In the genomic region with DNA sequence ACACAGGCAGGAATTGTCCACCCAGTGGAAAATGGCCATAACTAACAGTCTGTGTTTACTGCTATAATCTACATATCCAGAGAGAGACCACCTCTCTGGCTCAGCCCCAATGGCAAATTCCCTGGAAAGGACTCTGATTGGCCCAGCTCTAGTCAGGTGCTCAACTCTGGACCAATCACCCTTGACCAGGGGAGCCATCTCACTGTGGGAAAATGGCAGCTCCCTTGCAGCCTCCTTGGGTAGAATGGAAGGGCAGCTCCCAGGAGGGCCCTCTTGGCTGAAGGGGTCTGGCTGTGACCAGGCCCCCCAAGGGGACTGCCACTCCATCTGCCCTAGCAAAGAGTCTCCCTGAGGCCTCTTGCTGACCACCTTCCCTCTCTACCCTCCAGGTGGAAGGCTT, we compare ENCODE assay signal across 1 cellular context.
A peak's percentile ranks its signal among the peaks of the same experiment; 100 is the strongest.
TF ChIP-seq lines count a peak whose summit lies in the region.

No MANE protein-coding gene starts in this region.

TF ChIP-seq in HepG2, 621 proteins besides CTCF, POLR2A, EP300 and RAD21:
- TF ChIP-seq, protein P1, sequence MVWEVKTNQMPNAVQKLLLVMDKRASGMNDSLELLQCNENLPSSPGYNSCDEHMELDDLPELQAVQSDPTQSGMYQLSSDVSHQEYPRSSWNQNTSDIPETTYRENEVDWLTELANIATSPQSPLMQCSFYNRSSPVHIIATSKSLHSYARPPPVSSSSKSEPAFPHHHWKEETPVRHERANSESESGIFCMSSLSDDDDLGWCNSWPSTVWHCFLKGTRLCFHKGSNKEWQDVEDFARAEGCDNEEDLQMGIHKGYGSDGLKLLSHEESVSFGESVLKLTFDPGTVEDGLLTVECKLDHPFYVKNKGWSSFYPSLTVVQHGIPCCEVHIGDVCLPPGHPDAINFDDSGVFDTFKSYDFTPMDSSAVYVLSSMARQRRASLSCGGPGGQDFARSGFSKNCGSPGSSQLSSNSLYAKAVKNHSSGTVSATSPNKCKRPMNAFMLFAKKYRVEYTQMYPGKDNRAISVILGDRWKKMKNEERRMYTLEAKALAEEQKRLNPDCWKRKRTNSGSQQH (CRISPR knock-in tag; IDR thresholded peaks at IDR 0.05; ENCODE audit: low read depth), result no peak
- TF ChIP-seq SNAPC2 (CRISPR knock-in tag; IDR thresholded peaks at IDR 0.05) (no peak), NFYB (CRISPR knock-in tag; IDR thresholded peaks at IDR 0.05) (peak; percentile 42; the same call in 1 of the 2 replicates)
- TF ChIP-seq, protein P2, sequence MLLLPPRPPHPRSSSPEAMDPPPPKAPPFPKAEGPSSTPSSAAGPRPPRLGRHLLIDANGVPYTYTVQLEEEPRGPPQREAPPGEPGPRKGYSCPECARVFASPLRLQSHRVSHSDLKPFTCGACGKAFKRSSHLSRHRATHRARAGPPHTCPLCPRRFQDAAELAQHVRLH (CRISPR knock-in tag; IDR thresholded peaks at IDR 0.05; ENCODE audit: borderline replicate concordance, low read depth), result no peak
